1 cellular context compared by ENCODE assay signal in genomic region chr1:185694081-185694480, GRCh38.
TF ChIP-seq lines count a peak whose summit lies in the region.

No MANE protein-coding gene starts in this region.

TF ChIP-seq in liver, 16 proteins besides CTCF, POLR2A, EP300 and RAD21 (continued from another document):
- peak; percentile 79 to 91 for TF ChIP-seq HNF4A (conservative IDR thresholded peaks at IDR 0.05)
- TF ChIP-seq SP1 (IDR thresholded peaks at IDR 0.05), result peak; percentile 83
